Comparison of ENCODE assay signal across 9 cellular contexts in the genomic region with DNA sequence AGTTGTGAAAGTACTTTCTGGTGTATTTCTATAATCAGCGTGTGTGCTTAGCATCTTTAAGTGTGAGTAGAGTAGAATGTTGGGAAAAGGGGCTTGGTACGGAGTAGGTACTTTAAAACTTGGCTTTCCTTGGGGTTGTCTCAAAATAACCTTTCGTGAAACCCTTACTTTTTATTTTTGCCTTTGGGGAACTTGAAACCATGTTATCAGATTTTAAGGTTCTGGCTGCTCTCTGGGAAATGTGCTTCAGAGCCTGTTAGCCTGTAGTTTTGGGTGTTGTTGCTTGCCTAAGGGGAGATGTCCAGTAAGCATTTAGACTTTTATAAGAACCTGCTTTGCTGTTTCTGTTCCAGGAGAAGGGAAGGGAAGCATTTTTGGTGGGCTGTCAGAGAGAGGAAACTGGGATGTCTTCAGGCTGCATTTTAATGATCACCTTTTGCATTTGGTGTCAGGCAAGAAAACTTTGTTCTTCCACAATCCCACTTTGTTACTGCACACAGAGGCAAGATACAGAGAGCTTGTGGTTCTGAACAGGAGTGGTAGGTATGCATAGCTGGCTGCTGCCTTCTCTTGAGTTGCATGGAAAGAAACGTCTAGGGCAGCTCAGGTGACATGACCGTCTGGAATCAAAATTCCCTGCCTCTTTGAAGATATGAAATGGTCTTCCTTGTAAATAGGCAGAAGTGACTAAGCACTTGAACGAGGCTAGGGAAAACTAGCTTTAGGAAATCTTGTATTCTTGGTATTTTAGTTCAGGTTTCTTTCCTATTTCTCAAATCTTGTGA. TPM values are rescaled to one million over a fixed set of nuclear protein-coding genes. Genes with fewer than 3 reads are reported as not detected.
A peak's percentile ranks its signal among the peaks of the same experiment; 100 is the strongest.
DNase-seq lines count a peak whose midpoint lies in the region; ATAC-seq, FAIRE-seq and TF ChIP-seq lines count a peak whose summit lies in the region.
"Had no signal": no experiment of that assay in that cellular context is flagged by ENCODE, and none has a peak within 500 bp of the region (broad histone marks: within the 10 kb centered on the region; RNA-seq: fewer than 3 reads in every experiment).

No MANE protein-coding gene starts in this region.

- H3K9me3 ChIP-seq in HUES6 (ENCODE audit: control insufficient read depth, insufficient read depth, low read depth, low read length) (no peaks in the 10 kb centered on the region), ovary (no peaks in the 10 kb centered on the region)

- H3K27me3 ChIP-seq in HUES6 (ENCODE audit: control insufficient read depth, insufficient read depth, low read length): no peaks in the 10 kb centered on the region
- no peaks in the 10 kb centered on the region for H3K27me3 ChIP-seq in ovary

- no peak for TF ChIP-seq POLR2A in ovary (IDR thresholded peaks at IDR 0.05)
- no peak for TF ChIP-seq POLR2A in H54 (IDR thresholded peaks at IDR 0.05; ENCODE audit: low read depth, low read length)

- 46 to 55% (median 46%) methylated on average over 6 of the region's 6 CpGs for WGBS in ovary, 3 donors

- ATAC-seq in esophagus mucosa: no peak

- H3K4me1 ChIP-seq in HUES6 (ENCODE audit: control insufficient read depth, insufficient read depth, low read length) (peaks cover 32% of the 10 kb centered on the region), ovary (ENCODE audit: insufficient read depth) (peaks cover 8% of the 10 kb centered on the region)

- H3K4me1 Mint-ChIP-seq in mesothelial cell of epicardium: peaks cover 26% of the 10 kb centered on the region

- peak overlapping the region; percentile 79 for H3K9ac ChIP-seq in HUES6 (ENCODE audit: low read length)

- H3K27ac ChIP-seq in HUES6 (ENCODE audit: low read depth, low read length) (no peak overlapping the region), ovary (no peak overlapping the region)

- no peaks in the 10 kb centered on the region for H3K27me3 Mint-ChIP-seq in mesothelial cell of epicardium (ENCODE audit: low read depth)

- H3K27ac Mint-ChIP-seq in mesothelial cell of epicardium: peak overlapping the region; percentile 84

- H3K4me3 Mint-ChIP-seq in mesothelial cell of epicardium: peak overlapping the region; percentile 86

- H3K4me3 ChIP-seq in HUES6 (ENCODE audit: low read depth, low read length) (peak overlapping the region; percentile 83), ovary (no peak overlapping the region)

- intact Hi-C loops in ovary (cut with DNase I): no loop called here

- no peak for FAIRE-seq in H54 (lab: Jason Lieb, UNC)

- H3K36me3 Mint-ChIP-seq in mesothelial cell of epicardium: no peaks in the 10 kb centered on the region

- H3K9me3 Mint-ChIP-seq in mesothelial cell of epicardium: no peaks in the 10 kb centered on the region

- H3K36me3 ChIP-seq in HUES6 (ENCODE audit: control insufficient read depth, insufficient read depth, low read length): no peaks in the 10 kb centered on the region
- no peaks in the 10 kb centered on the region for H3K36me3 ChIP-seq in ovary

- DNase-seq in Ammon's horn (ENCODE audit: low spot score) (peak; percentile 4), astrocyte of the hippocampus (ENCODE audit: low read depth, low spot score) (peak; percentile 57), mesothelial cell of epicardium (ENCODE audit: low spot score in 2 of 2, unreplicated experiment in 2 of 2) (no peak), ovary (no peak), H54 (ENCODE audit: insufficient read length, low spot score) (no peak)
- DNase-seq in activated CD4-positive, alpha-beta T cell treated with anti-CD3 and anti-CD28 coated beads, Interleukin-2, amount 50 U/mL, for 1 hour: no peak

- TF ChIP-seq EP300 in ovary (IDR thresholded peaks at IDR 0.05): no peak

- TF ChIP-seq CTCF in mesothelial cell of epicardium (IDR thresholded peaks at IDR 0.05; ENCODE audit: unreplicated experiment) (no peak), ovary (IDR thresholded peaks at IDR 0.05) (no peak)

RNA-seq across cellular contexts. Expression of gene RABEP1, which starts 1.6 kb away (rescaled TPM):
- total RNA-seq in mesothelial cell of epicardium (46.1 to 50.9 TPM (median 46.6 TPM) in 3 replicates), ovary (10 to 100 TPM; 19.5 to 48.7 (median 40.5) TPM), esophagus mucosa (15.1 TPM)
- 10 to 100 TPM; 15.1 to 36.6 TPM for polyA plus RNA-seq in ovary

RNA-seq across cellular contexts. Expression of gene SCIMP, which starts 49.1 kb away (rescaled TPM):
- total RNA-seq in mesothelial cell of epicardium: not detected in 3 replicates
- total RNA-seq in ovary: 1 to 10 TPM in 6 of 7 donors, under 1 TPM in 1; 0.60 to 3.6 (median 1.3) TPM
- 1 to 10 TPM in 1 of 2 donors, under 1 TPM in 1; 0.45 to 8.3 TPM for polyA plus RNA-seq in ovary
- total RNA-seq in esophagus mucosa: 0.72 TPM
- total RNA-seq: T-helper 1 cell treated with Interleukin-12 subunit alpha and Interleukin-12 subunit beta and Interleukin-4 antibody, amounts not matched to agents 30 ng/mL and 1 ng/mL, for 36 hours had no signal

Comparison
In these comparisons a context has a peak if more than half of its experiments do, and no peak if none do; other contexts are left out.
1. DNase-seq: peak in Ammon's horn (single experiment) and astrocyte of the hippocampus (single experiment); none in mesothelial cell of epicardium (0 of 2), ovary (0 of 5), H54 (single experiment) and activated CD4-positive, alpha-beta T cell treated with anti-CD3 and anti-CD28 coated beads, Interleukin-2, amount 50 U/mL, for 1 hour (single experiment).